ENCODE assay signal across 1 cellular context in genomic region chr9:133164209-133164590, GRCh38.
TF ChIP-seq lines count a peak whose summit lies in the region.

No MANE protein-coding gene starts in this region.

TF ChIP-seq in HepG2, 621 proteins besides CTCF, POLR2A, EP300 and RAD21:
- TF ChIP-seq NCOA2 (CRISPR knock-in tag; IDR thresholded peaks at IDR 0.05): no peak
- no peak for TF ChIP-seq HNRNPL (IDR thresholded peaks at IDR 0.05; ENCODE audit: low read depth, low read length)
- TF ChIP-seq IRF1 (CRISPR knock-in tag; IDR thresholded peaks at IDR 0.05; ENCODE audit: low read depth): no peak
- TF ChIP-seq ZNF484 (CRISPR knock-in tag; IDR thresholded peaks at IDR 0.05; ENCODE audit: borderline replicate concordance, low read depth): no peak
- no peak for TF ChIP-seq RFX3 (CRISPR knock-in tag; IDR thresholded peaks at IDR 0.05)
- no peak for TF ChIP-seq ZNF101 (CRISPR knock-in tag; IDR thresholded peaks at IDR 0.05; ENCODE audit: borderline replicate concordance, low read depth)
- no peak for TF ChIP-seq TEAD2 (CRISPR knock-in tag; IDR thresholded peaks at IDR 0.05)
- no peak for TF ChIP-seq RFXAP (CRISPR knock-in tag; IDR thresholded peaks at IDR 0.05; ENCODE audit: borderline replicate concordance)
- no peak for TF ChIP-seq ZNF44 (CRISPR knock-in tag; IDR thresholded peaks at IDR 0.05)
- TF ChIP-seq AHR (CRISPR knock-in tag; IDR thresholded peaks at IDR 0.05): no peak
- TF ChIP-seq JUN (CRISPR knock-in tag; IDR thresholded peaks at IDR 0.05): no peak
- no peak for TF ChIP-seq ARNTL (CRISPR knock-in tag; IDR thresholded peaks at IDR 0.05)
